ENCODE assay signal across 31 cellular contexts in genomic region chr17:50989149-50989548, GRCh38.
"Had no signal": no experiment of that assay in that cellular context is flagged by ENCODE, and none has a peak within 500 bp of the region (broad histone marks: within the 10 kb centered on the region; RNA-seq: fewer than 3 reads in every experiment).

No MANE protein-coding gene starts in this region.

- H3K4me1 ChIP-seq: ascending aorta had no signal

- DNase-seq: activated B cell treated with CpG ODN at 0.5 μM for 24 hours; activated CD4-positive, alpha-beta memory T cell treated with anti-CD3 and anti-CD28 coated beads for 36 hours; activated CD4-positive, alpha-beta T cell treated with anti-CD3 and anti-CD28 coated beads for 4 hours; activated CD4-positive, alpha-beta T cell treated with anti-CD3 and anti-CD28 coated beads, Interleukin-2, amount 10 ng/mL, durations not matched to agents 24 days and 14 days; activated CD4-positive, alpha-beta T cell treated with anti-CD3 and anti-CD28 coated beads, Interleukin-2, amount 50 U/mL, for 1 hour; activated CD4-positive, alpha-beta T cell treated with anti-CD3 and anti-CD28 coated beads, Interleukin-2, amount 50 U/mL, for 4 hours; activated CD4-positive, CD25-positive, alpha-beta regulatory T cell treated with anti-CD3 and anti-CD28 coated beads, Interleukin-2, amount 50 U/mL, for 72 hours; activated CD8-positive, alpha-beta memory T cell treated with anti-CD3 and anti-CD28 coated beads, Interleukin-2, amount 50 U/mL, for 4 hours; activated CD8-positive, alpha-beta T cell treated with anti-CD3 and anti-CD28 coated beads for 36 hours; activated effector memory CD4-positive, alpha-beta T cell treated with Interleukin-2 at 50 U/mL for 16 hours; activated gamma-delta T cell; activated naive CD4-positive, alpha-beta T cell treated with anti-CD3 and anti-CD28 coated beads, Interleukin-2, amount 10 ng/mL, durations not matched to agents 7 days and 5 days; activated naive CD4-positive, alpha-beta T cell treated with Interleukin-2 at 50 U/mL for 16 hours; activated naive CD8-positive, alpha-beta T cell treated with anti-CD3 and anti-CD28 coated beads, Interleukin-2, amount 10 ng/mL, durations not matched to agents 7 days and 5 days; activated naive CD8-positive, alpha-beta T cell treated with anti-CD3 and anti-CD28 coated beads, Interleukin-2, amount 50 U/mL, for 24 hours; activated T-cell treated with anti-CD3 and anti-CD28 coated beads for 4 hours; activated T-cell treated with anti-CD3 and anti-CD28 coated beads, Interleukin-2, amount 50 U/mL, for 1 hour; activated T-cell treated with anti-CD3 and anti-CD28 coated beads, Interleukin-2, amount 50 U/mL, for 4 hours; activated T-cell treated with anti-CD3 and anti-CD28 coated beads, Interleukin-2, amount 50 U/mL, for 72 hours; amygdala; anterior cingulate cortex; caudate nucleus; cerebellar nuclear complex; T-helper 1 cell; T-helper 2 cell; T-helper 9 cell had no signal

- FAIRE-seq: bronchial epithelial cell, TTC549 had no signal

- H3K27me3 ChIP-seq: ascending aorta, cardiac muscle cell had no signal

- H3K27ac ChIP-seq: ascending aorta, cardiac muscle cell, VCaP had no signal

- H3K4me3 ChIP-seq: ascending aorta, cardiac muscle cell had no signal

- H3K9me3 ChIP-seq: ascending aorta had no signal

- ATAC-seq: activated CD8-positive, alpha-beta T cell treated with anti-CD3 and anti-CD28 coated beads for 36 hours; activated naive CD8-positive, alpha-beta T cell treated with anti-CD3 and anti-CD28 coated beads, Interleukin-2, amount 50 U/mL, for 24 hours; activated T-cell treated with anti-CD3 and anti-CD28 coated beads, Interleukin-2, amount 50 U/mL, for 4 hours; activated T-cell treated with anti-CD3 and anti-CD28 coated beads, Interleukin-2, amount 50 U/mL, for 72 hours had no signal
